Comparison of ENCODE assay signal across 8 cellular contexts in the genomic region with DNA sequence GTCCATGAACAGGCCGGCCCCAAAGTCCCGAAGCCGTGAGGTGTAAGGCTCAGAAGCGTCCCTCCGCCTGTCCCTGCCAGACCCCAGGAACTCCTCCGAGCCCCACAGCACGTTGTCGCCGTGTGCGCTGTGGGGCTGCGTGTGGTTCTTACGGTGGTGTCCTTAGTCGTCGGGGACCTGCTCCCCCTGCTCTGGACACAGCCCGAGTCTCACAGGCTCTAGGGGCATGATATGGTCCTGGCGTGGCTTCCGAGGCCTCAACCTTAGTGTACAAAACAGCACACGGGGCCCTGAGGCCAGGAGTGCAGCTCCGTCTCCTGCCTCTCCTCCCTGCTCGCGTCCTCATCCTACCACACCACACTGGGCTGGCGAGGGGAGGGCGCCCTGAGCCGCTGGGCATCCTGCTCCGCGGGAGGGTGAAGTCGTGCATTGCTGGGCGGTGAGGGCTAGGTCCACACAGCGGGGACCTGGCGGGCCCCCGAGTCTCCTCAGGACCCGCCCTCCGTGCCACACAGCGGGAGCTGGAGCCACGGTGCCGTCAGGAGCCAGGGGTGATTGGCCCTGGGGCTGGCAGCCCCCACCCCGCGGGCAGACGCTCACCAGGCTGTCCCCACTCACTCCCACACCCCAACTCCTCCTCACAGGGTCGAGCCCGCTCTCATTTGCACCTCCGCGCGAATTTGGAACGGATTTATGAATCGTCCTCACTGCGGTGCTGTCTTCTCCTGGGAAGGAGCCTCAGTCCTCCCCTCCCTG. TPM values are rescaled to one million over a fixed set of nuclear protein-coding genes. Genes with fewer than 3 reads are reported as not detected.
A peak's percentile ranks its signal among the peaks of the same experiment; 100 is the strongest.
DNase-seq lines count a peak whose midpoint lies in the region; ATAC-seq and TF ChIP-seq lines count a peak whose summit lies in the region.

No MANE protein-coding gene starts in this region.

- CTCF ChIA-PET in activated CD4-positive, alpha-beta T cell treated with anti-CD3 and anti-CD28 coated beads for 36 hours (lab: Charles Lee): interaction anchor here (0.6 to 1.0 kb wide), 4 partner anchors 11 to 207 kb away, joined by 3 read pairs; no protein-coding TSS in a partner anchor
- CTCF ChIA-PET in WTC11 (lab: Charles Lee): interaction anchor here (0.6 to 3.9 kb wide), 15 partner anchors 11 to 206 kb away, joined by 3 to 21 read pairs (median 4); a partner anchor contains a TSS

- H3K36me3 Mint-ChIP-seq in activated CD4-positive, alpha-beta T cell treated with anti-CD3 and anti-CD28 coated beads for 36 hours (ENCODE audit: low read depth): peaks cover 7% of the 10 kb centered on the region
- H3K36me3 Mint-ChIP-seq in WTC11: no peaks in the 10 kb centered on the region; the same call in 1 of the 2 replicates

- H3K4me3 ChIP-seq in iPS-11a (ENCODE audit: low read depth, low read length) (peak overlapping the region; percentile 50), suprapubic skin (peak overlapping the region; percentile 87)

- intact Hi-C loops in activated CD4-positive, alpha-beta T cell treated with anti-CD3 and anti-CD28 coated beads for 36 hours (cut with DNase I, micrococcal nuclease): loop anchor here (1.0 to 10.0 kb wide), 4 partner anchors 9 to 366 kb away; a partner anchor contains a TSS

- no peak for TF ChIP-seq POLR2A in suprapubic skin (IDR thresholded peaks at IDR 0.05)

- H3K27me3 ChIP-seq in suprapubic skin: no peaks in the 10 kb centered on the region

- H3K27me3 Mint-ChIP-seq in activated CD4-positive, alpha-beta T cell treated with anti-CD3 and anti-CD28 coated beads for 36 hours: peaks cover 2% of the 10 kb centered on the region
- H3K27me3 Mint-ChIP-seq in WTC11 (ENCODE audit: low read depth): peaks cover 3% of the 10 kb centered on the region; the same call in 1 of the 2 replicates

- WGBS in suprapubic skin: 31% methylated on average over 26 of the region's 47 CpGs

- H3K27ac Mint-ChIP-seq in activated CD4-positive, alpha-beta T cell treated with anti-CD3 and anti-CD28 coated beads for 36 hours: no peak overlapping the region
- H3K27ac Mint-ChIP-seq in WTC11: no peak overlapping the region

- H3K4me1 Mint-ChIP-seq in activated CD4-positive, alpha-beta T cell treated with anti-CD3 and anti-CD28 coated beads for 36 hours: peaks cover 28% of the 10 kb centered on the region
- H3K4me1 Mint-ChIP-seq in WTC11: peaks cover 23% of the 10 kb centered on the region

- H3K9me3 Mint-ChIP-seq in activated CD4-positive, alpha-beta T cell treated with anti-CD3 and anti-CD28 coated beads for 36 hours (ENCODE audit: low read depth): no peaks in the 10 kb centered on the region
- no peaks in the 10 kb centered on the region for H3K9me3 Mint-ChIP-seq in WTC11

- no peak for DNase-seq in activated CD4-positive, alpha-beta T cell treated with anti-CD3 and anti-CD28 coated beads for 36 hours
- no peak for DNase-seq in activated CD4-positive, alpha-beta T cell treated with anti-CD3 and anti-CD28 coated beads, Interleukin-2, amount 50 U/mL, for 1 hour
- no peak for DNase-seq in WTC11 (ENCODE audit: low spot score)
- no peak for DNase-seq in suprapubic skin (ENCODE audit: low spot score in 2 of 2)
- no peak for DNase-seq in NCI-H345 (lab: John Stamatoyannopoulos, UW)

- TF ChIP-seq CTCF in WTC11 (IDR thresholded peaks at IDR 0.05) (no peak), suprapubic skin (IDR thresholded peaks at IDR 0.05) (no peak)

- H3K36me3 ChIP-seq in suprapubic skin: no peaks in the 10 kb centered on the region

- peak overlapping the region; percentile 92 for H3K27ac ChIP-seq in suprapubic skin

- ATAC-seq in activated CD4-positive, alpha-beta T cell treated with anti-CD3 and anti-CD28 coated beads for 36 hours: no peak
- ATAC-seq in WTC11 (no peak; the same call in 1 of the 2 replicates), GM19395 (IDR thresholded peaks at IDR 0.05; ENCODE audit: unreplicated experiment) (no peak), HG03135 (IDR thresholded peaks at IDR 0.05; ENCODE audit: unreplicated experiment) (no peak)

- TF ChIP-seq EP300 in suprapubic skin (IDR thresholded peaks at IDR 0.05): no peak

- peaks cover 53% of the 10 kb centered on the region for H3K4me1 ChIP-seq in suprapubic skin

- POLR2A ChIA-PET in activated CD4-positive, alpha-beta T cell treated with anti-CD3 and anti-CD28 coated beads for 36 hours (lab: Charles Lee): interaction anchor here (1.6 kb wide), 1 partner anchor 7 kb away, joined by 4 read pairs; no protein-coding TSS in a partner anchor
- POLR2A ChIA-PET in WTC11 (lab: Charles Lee): interaction anchor here (0.6 to 2.7 kb wide), 5 partner anchors 8 to 226 kb away, joined by 3 to 11 read pairs (median 3); a partner anchor contains a TSS

- H3K9me3 ChIP-seq in suprapubic skin: no peaks in the 10 kb centered on the region

- H3K4me3 Mint-ChIP-seq in activated CD4-positive, alpha-beta T cell treated with anti-CD3 and anti-CD28 coated beads for 36 hours: peak overlapping the region; percentile 70
- peak overlapping the region; percentile 60 for H3K4me3 Mint-ChIP-seq in WTC11

TF ChIP-seq in WTC11, 78 proteins besides CTCF, POLR2A, EP300 and RAD21:
- TF ChIP-seq MYBL2 (CRISPR knock-in tag; IDR thresholded peaks at IDR 0.05): no peak
- TF ChIP-seq, protein P1, sequence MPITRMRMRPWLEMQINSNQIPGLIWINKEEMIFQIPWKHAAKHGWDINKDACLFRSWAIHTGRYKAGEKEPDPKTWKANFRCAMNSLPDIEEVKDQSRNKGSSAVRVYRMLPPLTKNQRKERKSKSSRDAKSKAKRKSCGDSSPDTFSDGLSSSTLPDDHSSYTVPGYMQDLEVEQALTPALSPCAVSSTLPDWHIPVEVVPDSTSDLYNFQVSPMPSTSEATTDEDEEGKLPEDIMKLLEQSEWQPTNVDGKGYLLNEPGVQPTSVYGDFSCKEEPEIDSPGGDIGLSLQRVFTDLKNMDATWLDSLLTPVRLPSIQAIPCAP (CRISPR knock-in tag; IDR thresholded peaks at IDR 0.05): no peak
- no peak for TF ChIP-seq FOXJ3 (CRISPR knock-in tag; IDR thresholded peaks at IDR 0.05; ENCODE audit: borderline replicate concordance)
- no peak for TF ChIP-seq ZNF263 (CRISPR knock-in tag; IDR thresholded peaks at IDR 0.05; ENCODE audit: low read depth)
- TF ChIP-seq, protein P2, sequence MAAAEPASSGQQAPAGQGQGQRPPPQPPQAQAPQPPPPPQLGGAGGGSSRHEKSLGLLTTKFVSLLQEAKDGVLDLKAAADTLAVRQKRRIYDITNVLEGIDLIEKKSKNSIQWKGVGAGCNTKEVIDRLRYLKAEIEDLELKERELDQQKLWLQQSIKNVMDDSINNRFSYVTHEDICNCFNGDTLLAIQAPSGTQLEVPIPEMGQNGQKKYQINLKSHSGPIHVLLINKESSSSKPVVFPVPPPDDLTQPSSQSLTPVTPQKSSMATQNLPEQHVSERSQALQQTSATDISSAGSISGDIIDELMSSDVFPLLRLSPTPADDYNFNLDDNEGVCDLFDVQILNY (CRISPR knock-in tag; IDR thresholded peaks at IDR 0.05): no peak
- no peak for TF ChIP-seq HMGA2 (CRISPR knock-in tag; IDR thresholded peaks at IDR 0.05)

RNA-seq across cellular contexts. Expression of a gene that starts 1.1 kb away (rescaled TPM):
- 10 to 100 TPM; 15.3 to 18.3 TPM for total RNA-seq in activated CD4-positive, alpha-beta T cell treated with anti-CD3 and anti-CD28 coated beads for 36 hours
- 24.2 to 29.8 TPM (median 24.3 TPM) in 3 replicates for total RNA-seq in WTC11 (2021)
- total RNA-seq in suprapubic skin: 10 to 100 TPM; 17.1 to 21.1 (median 19.0) TPM

RNA-seq across cellular contexts. Expression of a gene that starts 8.4 kb away (rescaled TPM):
- 100 to 1,000 TPM; 110 to 134 TPM for total RNA-seq in activated CD4-positive, alpha-beta T cell treated with anti-CD3 and anti-CD28 coated beads for 36 hours
- total RNA-seq in WTC11 (2021): 144 to 188 TPM (median 164 TPM) in 3 replicates
- 10 to 100 TPM in 1 of 4 donors, 1 to 10 TPM in 3; 3.7 to 13.1 (median 9.0) TPM for total RNA-seq in suprapubic skin

RNA-seq across cellular contexts. Expression of a gene that starts 10.7 kb away (rescaled TPM):
- 10 to 100 TPM; 29.3 to 31.8 TPM for total RNA-seq in activated CD4-positive, alpha-beta T cell treated with anti-CD3 and anti-CD28 coated beads for 36 hours
- 19.5 to 24.2 TPM (median 20.9 TPM) in 3 replicates for total RNA-seq in WTC11 (2021)
- total RNA-seq in suprapubic skin: 10 to 100 TPM; 30.7 to 52.4 (median 38.9) TPM

RNA-seq across cellular contexts. Expression of a gene that starts 17.5 kb away (rescaled TPM):
- total RNA-seq in activated CD4-positive, alpha-beta T cell treated with anti-CD3 and anti-CD28 coated beads for 36 hours: 10 to 100 TPM; 19.7 to 24.0 TPM
- total RNA-seq in WTC11 (2021) (24.7 to 31.4 TPM (median 26.3 TPM) in 3 replicates), suprapubic skin (10 to 100 TPM; 23.7 to 34.2 (median 30.4) TPM)

RNA-seq across cellular contexts. Expression of a gene that starts 18.4 kb away (rescaled TPM):
- not detected for total RNA-seq in activated CD4-positive, alpha-beta T cell treated with anti-CD3 and anti-CD28 coated beads for 36 hours
- total RNA-seq in WTC11 (2021): 0.44 to 0.62 TPM (median 0.46 TPM) in 3 replicates
- total RNA-seq in suprapubic skin: not detected

Comparison
In these comparisons a context has a peak if more than half of its experiments do, and no peak if none do; other contexts are left out.
1. RNA of a gene that starts 8.4 kb away (total RNA-seq): 144 to 188 TPM in WTC11 and 110 to 134 TPM in activated CD4-positive, alpha-beta T cell treated with anti-CD3 and anti-CD28 coated beads for 36 hours; 3.7 to 13.1 TPM in suprapubic skin; every median in the first group is over 4 times any median in the second.